Comparison of ENCODE assay signal across 23 cellular contexts in genomic region chr5:98793223-98793622, GRCh38. TPM values are rescaled to one million over a fixed set of nuclear protein-coding genes. Genes with fewer than 3 reads are reported as not detected.
DNase-seq lines count a peak whose midpoint lies in the region; ATAC-seq, FAIRE-seq and TF ChIP-seq lines count a peak whose summit lies in the region.
"Had no signal": no experiment of that assay in that cellular context is flagged by ENCODE, and none has a peak within 500 bp of the region (broad histone marks: within the 10 kb centered on the region; RNA-seq: fewer than 3 reads in every experiment).

No MANE protein-coding gene starts in this region.

- H3K27ac Mint-ChIP-seq in GM23338: no peak overlapping the region
- H3K27ac Mint-ChIP-seq: CD4-positive, alpha-beta memory T cell had no signal

- no peak overlapping the region for H3K9ac ChIP-seq in trophoblast cell (ENCODE audit: low read length)

- H3K9me3 ChIP-seq in trophoblast cell (ENCODE audit: insufficient read depth, low read depth, low read length): no peaks in the 10 kb centered on the region
- H3K9me3 ChIP-seq in small intestine (ENCODE audit: control insufficient read depth, low read depth): no peaks in the 10 kb centered on the region
- H3K9me3 ChIP-seq in esophagus muscularis mucosa: no peaks in the 10 kb centered on the region

- H3K36me3 ChIP-seq in GM23338 (ENCODE audit: insufficient read depth) (no peaks in the 10 kb centered on the region), trophoblast cell (ENCODE audit: control insufficient read depth in 1 of 2, insufficient read depth in 2 of 2, low read length in 2 of 2) (peaks cover 7 to 10% of the 10 kb centered on the region in 2 experiments), small intestine (ENCODE audit: control insufficient read depth in 2 of 2, insufficient read depth in 2 of 2, low read length in 2 of 2) (no peaks in the 10 kb centered on the region), esophagus muscularis mucosa (peaks cover 9 to 18% (median 13%) of the 10 kb centered on the region in 4 donors)

- peaks cover 55% of the 10 kb centered on the region for H3K4me1 Mint-ChIP-seq in GM23338

- H2AFZ ChIP-seq in GM23338 (no peak overlapping the region), trophoblast cell (ENCODE audit: insufficient read depth, low read length, poor library complexity) (no peak overlapping the region)
- H2AFZ ChIP-seq: PC-9 had no signal

- no peaks in the 10 kb centered on the region for H3K9me2 ChIP-seq in GM23338 (ENCODE audit: insufficient read depth)

- no peak overlapping the region for H2BK12ac ChIP-seq in trophoblast cell (ENCODE audit: low read length)

- H2BK120ac ChIP-seq in trophoblast cell (ENCODE audit: insufficient read depth, low read length, poor library complexity): no peak overlapping the region

- ATAC-seq in GM23338: no peak
- ATAC-seq: K562 had no signal

- peak overlapping the region; percentile 35 for H4K12ac ChIP-seq in trophoblast cell (ENCODE audit: low read depth, low read length)

- H3K14ac ChIP-seq in trophoblast cell (ENCODE audit: low read length): no peak overlapping the region

- DNase-seq in GM23338 (ENCODE audit: low spot score): no peak
- no peak for DNase-seq in trophoblast cell
- no peak for DNase-seq in KG1 (lab: John Stamatoyannopoulos, UW)
- DNase-seq in small intestine: no peak
- no peak for DNase-seq in GM10266 (ENCODE audit: extremely low spot score)
- no peak for DNase-seq in esophagus muscularis mucosa (ENCODE audit: extremely low spot score)
- DNase-seq: C1 segment of cervical spinal cord; CD4-positive, alpha-beta memory T cell; COR-L47; DMS53; GDM1; MM.1S; NCI-H2029; NCI-H446 treated with DMSO at 0.1 percent for 48 hours; NCI-H526; PC-9; RPMI8226; SHP77 had no signal

- H3K18ac ChIP-seq in trophoblast cell (ENCODE audit: low read length): no peak overlapping the region

- no peak overlapping the region for H3K4ac ChIP-seq in trophoblast cell (ENCODE audit: low read depth, low read length)

- no peak overlapping the region for H3K27ac ChIP-seq in GM23338 (ENCODE audit: low read depth)
- peak overlapping the region; percentile 5 for H3K27ac ChIP-seq in cingulate gyrus (ENCODE audit: low read depth, low read length)
- no peak overlapping the region for H3K27ac ChIP-seq in trophoblast cell (ENCODE audit: low read depth, low read length)
- H3K27ac ChIP-seq in small intestine (ENCODE audit: low read depth in 1 of 2, low read length in 1 of 2): no peak overlapping the region
- peak overlapping the region in 2 of 4 donors; percentile 0 to 1 for H3K27ac ChIP-seq in esophagus muscularis mucosa (replicated peaks in 1 of 4)
- H3K27ac ChIP-seq: PC-9 had no signal

- H3K9me3 Mint-ChIP-seq in GM23338: no peaks in the 10 kb centered on the region
- H3K9me3 Mint-ChIP-seq: CD4-positive, alpha-beta memory T cell had no signal

- H4K20me1 ChIP-seq in GM23338 (replicated peaks; ENCODE audit: insufficient read depth): no peaks in the 10 kb centered on the region; the same call in 1 of the 2 replicates

- H3K27me3 Mint-ChIP-seq in GM23338 (ENCODE audit: insufficient read depth, low read depth, poor library complexity): no peaks in the 10 kb centered on the region
- H3K27me3 Mint-ChIP-seq: CD4-positive, alpha-beta memory T cell had no signal

- H3K4me3 ChIP-seq in GM23338 (no peak overlapping the region), trophoblast cell (ENCODE audit: low read depth, low read length) (peak overlapping the region; percentile 25), small intestine (ENCODE audit: low read depth in 1 of 2, low read length in 2 of 2) (no peak overlapping the region), esophagus muscularis mucosa (no peak overlapping the region)
- H3K4me3 ChIP-seq: K562, PC-9 had no signal

- H3K4me2 ChIP-seq in GM23338 (no peak overlapping the region), trophoblast cell (ENCODE audit: low read length) (no peak overlapping the region)
- H3K4me2 ChIP-seq: PC-9 had no signal

- no peak overlapping the region for H4K8ac ChIP-seq in trophoblast cell (ENCODE audit: low read depth, low read length)

- no peak overlapping the region for H3K4me3 Mint-ChIP-seq in GM23338
- H3K4me3 Mint-ChIP-seq: CD4-positive, alpha-beta memory T cell had no signal

- WGBS in trophoblast cell (ENCODE audit: extremely low coverage, insufficient coverage, insufficient read length): no CpG with 5 or more reads among the region's 14 CpGs
- WGBS in small intestine, 3 donors: 42 to 81% (median 54%) methylated on average over 14 of the region's 14 CpGs
- 97% methylated on average over 13 of the region's 14 CpGs for WGBS in esophagus muscularis mucosa

- H3K27me3 ChIP-seq in GM23338 (ENCODE audit: insufficient read depth) (no peaks in the 10 kb centered on the region), trophoblast cell (ENCODE audit: insufficient read depth, low read length) (no peaks in the 10 kb centered on the region), small intestine (ENCODE audit: control insufficient read depth in 2 of 2, insufficient read depth in 2 of 2, low read length in 2 of 2) (no peaks in the 10 kb centered on the region), esophagus muscularis mucosa (no peaks in the 10 kb centered on the region)

- intact Hi-C loops in esophagus muscularis mucosa (cut with DNase I): loop anchor here (2.0 kb wide), 1 partner anchor 14 kb away; no protein-coding TSS in a partner anchor

- no peak overlapping the region for H3K23ac ChIP-seq in trophoblast cell (ENCODE audit: low read length)

- no peak overlapping the region for H2BK5ac ChIP-seq in trophoblast cell (ENCODE audit: low read depth, low read length, poor library complexity)

- no peak for TF ChIP-seq CTCF in GM23338 (conservative IDR thresholded peaks at IDR 0.05; ENCODE audit: low read depth in 2 of 2)
- TF ChIP-seq CTCF in GM10266 (IDR thresholded peaks at IDR 0.05; ENCODE audit: control insufficient read depth, insufficient read depth, low read depth, missing control alignments): no peak
- TF ChIP-seq CTCF in esophagus muscularis mucosa (IDR thresholded peaks at IDR 0.05): no peak

- H3F3A ChIP-seq in GM23338 (replicated peaks; ENCODE audit: low read depth): no peaks in the 10 kb centered on the region

- no peak overlapping the region for H4K91ac ChIP-seq in trophoblast cell (ENCODE audit: low read depth, low read length)

- no peak for TF ChIP-seq POLR2A in esophagus muscularis mucosa (IDR thresholded peaks at IDR 0.05; ENCODE audit: low read depth)

- no peaks in the 10 kb centered on the region for H3K79me1 ChIP-seq in trophoblast cell (ENCODE audit: low read length)

- H3K79me2 ChIP-seq in GM23338 (replicated peaks; ENCODE audit: insufficient read depth) (peaks cover 45% of the 10 kb centered on the region), trophoblast cell (ENCODE audit: control insufficient read depth, insufficient read depth, low read length, poor library complexity) (peaks cover 2% of the 10 kb centered on the region)

- no peak for FAIRE-seq in small intestine (lab: Jason Lieb, UNC)
- FAIRE-seq: GM12891, H54, HTR-8/SVneo, K562 had no signal

- H3K4me1 ChIP-seq in GM23338 (ENCODE audit: insufficient read depth) (peaks cover 57% of the 10 kb centered on the region), trophoblast cell (ENCODE audit: control insufficient read depth in 1 of 2, insufficient read depth in 2 of 2, low read length in 2 of 2) (no peaks in the 10 kb centered on the region), small intestine (ENCODE audit: control insufficient read depth in 2 of 2, insufficient read depth in 1 of 2, low read depth in 1 of 2, low read length in 1 of 2) (peaks cover 1 to 6% of the 10 kb centered on the region in 2 donors), esophagus muscularis mucosa (peaks cover 6 to 87% (median 84%) of the 10 kb centered on the region in 4 donors)

- no peak overlapping the region for H2AK5ac ChIP-seq in trophoblast cell (ENCODE audit: low read length)

- H3K36me3 Mint-ChIP-seq in GM23338 (ENCODE audit: low read depth): peaks cover 15% of the 10 kb centered on the region

- no peak for TF ChIP-seq EP300 in esophagus muscularis mucosa (IDR thresholded peaks at IDR 0.05)

TF ChIP-seq in GM23338, 12 proteins besides CTCF, POLR2A, EP300 and RAD21:
- TF ChIP-seq JUNB (IDR thresholded peaks at IDR 0.05; ENCODE audit: unreplicated experiment) (no peak), POLR2AphosphoS5 (IDR thresholded peaks at IDR 0.05; ENCODE audit: low read depth) (peak; percentile 21; the same call in 1 of the 2 replicates)

RNA-seq across cellular contexts. Expression of gene RGMB, which starts 19.8 kb away (rescaled TPM):
- total RNA-seq in GM23338 (2014; rRNA removed; shearing (Covaris generic)): 34.1 and 34.3 TPM in 2 replicates
- 20.5 and 21.7 TPM in 2 replicates for polyA plus RNA-seq in GM23338 (2016; fragmentation: Nextera tagmentation; extraction: Ambion mirVana)
- polyA plus RNA-seq in trophoblast cell (2013): 4.3 and 4.7 TPM in 2 replicates
- polyA plus RNA-seq in small intestine: 10 to 100 TPM in 1 of 3 donors, 1 to 10 TPM in 2; 3.2 to 55.7 (median 3.6) TPM
- 100 to 1,000 TPM; 145 to 198 (median 183) TPM for total RNA-seq in esophagus muscularis mucosa
